8 cellular contexts compared by ENCODE assay signal in the genomic region with DNA sequence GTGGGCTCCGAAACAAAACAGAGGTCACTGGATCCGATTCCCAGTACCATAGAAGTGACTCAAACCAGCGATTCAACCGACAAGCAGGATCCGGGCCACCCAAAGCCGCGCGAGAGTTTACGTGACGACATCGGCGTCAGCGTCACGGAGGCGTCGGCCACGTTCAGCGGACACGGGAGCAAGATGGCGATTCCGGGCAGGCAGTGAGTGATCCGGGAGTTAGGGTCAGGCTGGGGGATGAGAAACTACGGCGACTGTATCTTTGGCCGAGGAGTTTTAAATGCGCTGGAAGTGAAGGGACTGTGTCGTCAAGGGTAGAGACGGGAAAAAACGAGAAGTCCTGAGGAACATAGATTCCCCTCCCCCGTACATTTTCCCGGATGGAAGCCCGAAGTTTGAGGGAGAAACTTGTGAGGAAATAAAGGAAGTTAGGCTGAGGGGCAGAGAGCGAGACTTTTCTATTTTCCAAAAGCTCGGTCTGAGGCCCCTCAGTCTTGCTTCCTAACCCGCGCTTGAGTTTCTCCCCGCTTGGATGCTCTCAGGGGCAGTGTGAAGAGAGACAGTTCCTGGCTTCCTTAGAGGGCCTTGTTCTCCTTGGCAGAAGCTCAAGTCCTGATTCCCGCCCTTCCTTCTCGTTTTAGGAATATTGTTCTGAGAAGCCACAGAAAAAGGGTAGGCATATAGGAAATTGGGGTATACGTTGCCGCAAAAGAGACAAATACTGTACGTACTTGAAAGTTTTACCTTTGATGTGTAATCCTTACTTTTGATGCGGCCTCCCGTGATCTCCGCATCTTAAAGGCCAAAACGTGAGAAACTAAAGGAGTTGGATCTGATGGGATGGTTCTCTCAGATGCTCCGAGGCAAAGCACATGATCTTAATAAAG. TPM values are rescaled to one million over a fixed set of nuclear protein-coding genes. Genes with fewer than 3 reads are reported as not detected.
DNase-seq lines count a peak whose midpoint lies in the region; ATAC-seq and TF ChIP-seq lines count a peak whose summit lies in the region.

A gene with protein sequence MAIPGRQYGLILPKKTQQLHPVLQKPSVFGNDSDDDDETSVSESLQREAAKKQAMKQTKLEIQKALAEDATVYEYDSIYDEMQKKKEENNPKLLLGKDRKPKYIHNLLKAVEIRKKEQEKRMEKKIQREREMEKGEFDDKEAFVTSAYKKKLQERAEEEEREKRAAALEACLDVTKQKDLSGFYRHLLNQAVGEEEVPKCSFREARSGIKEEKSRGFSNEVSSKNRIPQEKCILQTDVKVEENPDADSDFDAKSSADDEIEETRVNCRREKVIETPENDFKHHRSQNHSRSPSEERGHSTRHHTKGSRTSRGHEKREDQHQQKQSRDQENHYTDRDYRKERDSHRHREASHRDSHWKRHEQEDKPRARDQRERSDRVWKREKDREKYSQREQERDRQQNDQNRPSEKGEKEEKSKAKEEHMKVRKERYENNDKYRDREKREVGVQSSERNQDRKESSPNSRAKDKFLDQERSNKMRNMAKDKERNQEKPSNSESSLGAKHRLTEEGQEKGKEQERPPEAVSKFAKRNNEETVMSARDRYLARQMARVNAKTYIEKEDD (plus strand): TSS at position 156 of the 887 bp plus-strand sequence. CDS start 28 bp downstream, at position 184.

- CTCF ChIA-PET in AG04450 (lab: Charles Lee) = interaction anchor here (0.6 to 1.6 kb wide), 5 partner anchors 9 to 219 kb away, joined by 3 to 16 read pairs (median 5); no protein-coding TSS in a partner anchor

- DNase-seq in AG04450 (ENCODE audit: low read depth, low spot score) = peak; percentile 83
- peak; percentile 80 for DNase-seq in NCI-H446 treated with DMSO at 0.1 percent for 48 hours (lab: John Stamatoyannopoulos, UW)
- peak; percentile 88 for DNase-seq in activated CD4-positive, CD25-positive, alpha-beta regulatory T cell treated with anti-CD3 and anti-CD28 coated beads, Interleukin-2, amount 50 U/mL, for 16 hours (ENCODE audit: low read depth, low spot score)
- DNase-seq in central memory CD4-positive, alpha-beta T cell = peak; percentile 88
- peak; percentile 95 for DNase-seq in iris pigment epithelial cell (ENCODE audit: low read depth)
- peak; percentile 99 for DNase-seq in spleen

- TF ChIP-seq POLR2A in spleen (IDR thresholded peaks at IDR 0.05) = peak in 2 of 3 donors; percentile 68 to 75

- H3K27ac ChIP-seq in AG04450 (ENCODE audit: low read depth, low read length) (peak within 1 kb of the TSS; percentile 97), spleen (peak within 1 kb of the TSS; percentile 93 to 98 (median 96))

- intact Hi-C loops in spleen (cut with DNase I; ENCODE audit: low total_unique reads) = no loop called here

- 0 to 1% (median 0%) methylated on average over 47 of the region's 47 CpGs for WGBS in spleen, 5 donors

- H3K4me1 ChIP-seq in spleen = peaks cover 12 to 56% (median 49%) of the 10 kb centered on the region in 6 donors

- peak within 1 kb of the TSS; percentile 87 for H3K4me3 ChIP-seq in AG04450 (ENCODE audit: low read depth, low read length)
- peak within 1 kb of the TSS; percentile 51 to 81 (median 60) for H3K4me3 ChIP-seq in spleen

- POLR2A ChIA-PET in AG04450 (lab: Yijun Ruan, JAX) = interaction anchor here (0.7 kb wide), 1 partner anchor 12 kb away, joined by 4 read pairs; no protein-coding TSS in a partner anchor

- H3K27me3 ChIP-seq in AG04450 (ENCODE audit: control insufficient read depth, insufficient read depth, low read length) (no peaks in the 10 kb centered on the region), spleen (replicated peaks in 1 of 7) (no peaks in the 10 kb centered on the region)

- TF ChIP-seq CTCF in AG04450 (IDR thresholded peaks at IDR 0.05; ENCODE audit: low read depth, low read length) = no peak
- TF ChIP-seq CTCF in spleen (IDR thresholded peaks at IDR 0.05 in 8 of 11, conservative IDR thresholded peaks at IDR 0.05 in 3 of 11) = peak in 2 of 11 experiments; percentile 18 to 31

- peaks cover 0 to 36% (median 13%) of the 10 kb centered on the region in 6 donors for H3K36me3 ChIP-seq in spleen

- H3K9me3 ChIP-seq in AG04450 (ENCODE audit: control insufficient read depth, insufficient read depth, low read length) = no peaks in the 10 kb centered on the region
- no peaks in the 10 kb centered on the region for H3K9me3 ChIP-seq in spleen

- ATAC-seq in GM18909 (IDR thresholded peaks at IDR 0.05; ENCODE audit: poor library complexity, unreplicated experiment) (peak; percentile 80), HG03342 (IDR thresholded peaks at IDR 0.05; ENCODE audit: unreplicated experiment) (peak; percentile 76)

RNA-seq across cellular contexts. Expression of the gene that starts here (rescaled TPM):
- 14.8 and 18.6 TPM in 2 replicates for polyA plus RNA-seq in AG04450 (2011; rRNA removed)
- polyA minus RNA-seq in AG04450 (2011; rRNA and poly(A)+ RNA removed) = 9.9 and 10.6 TPM in 2 replicates
- 10 to 100 TPM; 27.0 to 39.8 (median 36.8) TPM for total RNA-seq in spleen
- polyA plus RNA-seq in spleen = 10 to 100 TPM; 15.5 to 23.3 (median 20.3) TPM

Comparison
In these comparisons a context has a peak if more than half of its experiments do, and no peak if none do; other contexts are left out.
1. Peak in every context shown above with its lines: DNase-seq, ATAC-seq, H3K4me3 ChIP-seq and H3K27ac ChIP-seq.